ENCODE assay signal across 1 cellular context in genomic region chr7:36106972-36107908, GRCh38.
A peak's percentile ranks its signal among the peaks of the same experiment; 100 is the strongest.
TF ChIP-seq lines count a peak whose summit lies in the region.
"Not testable (repeated sequence)": the region's sequence is repeated elsewhere in the genome, so short reads cannot be mapped to it uniquely, and the experiment has no call there.

No MANE protein-coding gene starts in this region.

TF ChIP-seq in HepG2, 621 proteins besides CTCF, POLR2A, EP300 and RAD21 (continued from another document):
- TF ChIP-seq, protein P1, sequence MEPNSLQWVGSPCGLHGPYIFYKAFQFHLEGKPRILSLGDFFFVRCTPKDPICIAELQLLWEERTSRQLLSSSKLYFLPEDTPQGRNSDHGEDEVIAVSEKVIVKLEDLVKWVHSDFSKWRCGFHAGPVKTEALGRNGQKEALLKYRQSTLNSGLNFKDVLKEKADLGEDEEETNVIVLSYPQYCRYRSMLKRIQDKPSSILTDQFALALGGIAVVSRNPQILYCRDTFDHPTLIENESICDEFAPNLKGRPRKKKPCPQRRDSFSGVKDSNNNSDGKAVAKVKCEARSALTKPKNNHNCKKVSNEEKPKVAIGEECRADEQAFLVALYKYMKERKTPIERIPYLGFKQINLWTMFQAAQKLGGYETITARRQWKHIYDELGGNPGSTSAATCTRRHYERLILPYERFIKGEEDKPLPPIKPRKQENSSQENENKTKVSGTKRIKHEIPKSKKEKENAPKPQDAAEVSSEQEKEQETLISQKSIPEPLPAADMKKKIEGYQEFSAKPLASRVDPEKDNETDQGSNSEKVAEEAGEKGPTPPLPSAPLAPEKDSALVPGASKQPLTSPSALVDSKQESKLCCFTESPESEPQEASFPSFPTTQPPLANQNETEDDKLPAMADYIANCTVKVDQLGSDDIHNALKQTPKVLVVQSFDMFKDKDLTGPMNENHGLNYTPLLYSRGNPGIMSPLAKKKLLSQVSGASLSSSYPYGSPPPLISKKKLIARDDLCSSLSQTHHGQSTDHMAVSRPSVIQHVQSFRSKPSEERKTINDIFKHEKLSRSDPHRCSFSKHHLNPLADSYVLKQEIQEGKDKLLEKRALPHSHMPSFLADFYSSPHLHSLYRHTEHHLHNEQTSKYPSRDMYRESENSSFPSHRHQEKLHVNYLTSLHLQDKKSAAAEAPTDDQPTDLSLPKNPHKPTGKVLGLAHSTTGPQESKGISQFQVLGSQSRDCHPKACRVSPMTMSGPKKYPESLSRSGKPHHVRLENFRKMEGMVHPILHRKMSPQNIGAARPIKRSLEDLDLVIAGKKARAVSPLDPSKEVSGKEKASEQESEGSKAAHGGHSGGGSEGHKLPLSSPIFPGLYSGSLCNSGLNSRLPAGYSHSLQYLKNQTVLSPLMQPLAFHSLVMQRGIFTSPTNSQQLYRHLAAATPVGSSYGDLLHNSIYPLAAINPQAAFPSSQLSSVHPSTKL (CRISPR knock-in tag; IDR thresholded peaks at IDR 0.05): peak; percentile 46; the same call in 1 of the 2 replicates
- TF ChIP-seq NR2F2 (IDR thresholded peaks at IDR 0.05; ENCODE audit: borderline replicate concordance, low read depth) (0 out of 2 replicates have a peak, but pooled peaks have one; percentile 25), FOSL2 (CRISPR knock-in tag; IDR thresholded peaks at IDR 0.05) (peak; percentile 42), CBFB (CRISPR knock-in tag; IDR thresholded peaks at IDR 0.05) (peak; percentile 49; the same call in 1 of the 2 replicates), NR2F6 (IDR thresholded peaks at IDR 0.05) (peak; percentile 69), NR2F6 (CRISPR knock-in tag; IDR thresholded peaks at IDR 0.05) (peak; percentile 74), CEBPG (CRISPR knock-in tag; IDR thresholded peaks at IDR 0.05) (peak; percentile 50), HNF4G (IDR thresholded peaks at IDR 0.05; ENCODE audit: borderline replicate concordance, low read depth, low read length) (peak; percentile 14; the same call in 1 of the 2 replicates), MED1 (CRISPR knock-in tag; IDR thresholded peaks at IDR 0.05) (0 out of 2 replicates have a peak, but pooled peaks have one; percentile 17), NR2F1 (CRISPR knock-in tag; IDR thresholded peaks at IDR 0.05) (0 out of 4 replicates have a peak, but pooled peaks of 1 of the 2 experiments have one; percentile 42), HNF4A (CRISPR knock-in tag; IDR thresholded peaks at IDR 0.05) (peak; percentile 58), RXRB (CRISPR knock-in tag; IDR thresholded peaks at IDR 0.05; ENCODE audit: borderline replicate concordance) (peak; percentile 45; the same call in 1 of the 2 replicates)
- not testable (repeated sequence) for TF ChIP-seq HNF4G (CRISPR knock-in tag; IDR thresholded peaks at IDR 0.05; ENCODE audit: borderline replicate concordance, low read depth)
- TF ChIP-seq, protein P2, sequence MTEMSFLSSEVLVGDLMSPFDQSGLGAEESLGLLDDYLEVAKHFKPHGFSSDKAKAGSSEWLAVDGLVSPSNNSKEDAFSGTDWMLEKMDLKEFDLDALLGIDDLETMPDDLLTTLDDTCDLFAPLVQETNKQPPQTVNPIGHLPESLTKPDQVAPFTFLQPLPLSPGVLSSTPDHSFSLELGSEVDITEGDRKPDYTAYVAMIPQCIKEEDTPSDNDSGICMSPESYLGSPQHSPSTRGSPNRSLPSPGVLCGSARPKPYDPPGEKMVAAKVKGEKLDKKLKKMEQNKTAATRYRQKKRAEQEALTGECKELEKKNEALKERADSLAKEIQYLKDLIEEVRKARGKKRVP (CRISPR knock-in tag; IDR thresholded peaks at IDR 0.05): peak in 1 of 2 experiments; percentile 44; a peak in 1 of 4 replicates
- TF ChIP-seq, protein P3, sequence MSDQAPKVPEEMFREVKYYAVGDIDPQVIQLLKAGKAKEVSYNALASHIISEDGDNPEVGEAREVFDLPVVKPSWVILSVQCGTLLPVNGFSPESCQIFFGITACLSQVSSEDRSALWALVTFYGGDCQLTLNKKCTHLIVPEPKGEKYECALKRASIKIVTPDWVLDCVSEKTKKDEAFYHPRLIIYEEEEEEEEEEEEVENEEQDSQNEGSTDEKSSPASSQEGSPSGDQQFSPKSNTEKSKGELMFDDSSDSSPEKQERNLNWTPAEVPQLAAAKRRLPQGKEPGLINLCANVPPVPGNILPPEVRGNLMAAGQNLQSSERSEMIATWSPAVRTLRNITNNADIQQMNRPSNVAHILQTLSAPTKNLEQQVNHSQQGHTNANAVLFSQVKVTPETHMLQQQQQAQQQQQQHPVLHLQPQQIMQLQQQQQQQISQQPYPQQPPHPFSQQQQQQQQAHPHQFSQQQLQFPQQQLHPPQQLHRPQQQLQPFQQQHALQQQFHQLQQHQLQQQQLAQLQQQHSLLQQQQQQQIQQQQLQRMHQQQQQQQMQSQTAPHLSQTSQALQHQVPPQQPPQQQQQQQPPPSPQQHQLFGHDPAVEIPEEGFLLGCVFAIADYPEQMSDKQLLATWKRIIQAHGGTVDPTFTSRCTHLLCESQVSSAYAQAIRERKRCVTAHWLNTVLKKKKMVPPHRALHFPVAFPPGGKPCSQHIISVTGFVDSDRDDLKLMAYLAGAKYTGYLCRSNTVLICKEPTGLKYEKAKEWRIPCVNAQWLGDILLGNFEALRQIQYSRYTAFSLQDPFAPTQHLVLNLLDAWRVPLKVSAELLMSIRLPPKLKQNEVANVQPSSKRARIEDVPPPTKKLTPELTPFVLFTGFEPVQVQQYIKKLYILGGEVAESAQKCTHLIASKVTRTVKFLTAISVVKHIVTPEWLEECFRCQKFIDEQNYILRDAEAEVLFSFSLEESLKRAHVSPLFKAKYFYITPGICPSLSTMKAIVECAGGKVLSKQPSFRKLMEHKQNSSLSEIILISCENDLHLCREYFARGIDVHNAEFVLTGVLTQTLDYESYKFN (CRISPR knock-in tag; conservative IDR thresholded peaks at IDR 0.05): peak; percentile 36; the same call in 1 of the 2 replicates
